Comparison of ENCODE assay signal across 26 cellular contexts in the genomic region with DNA sequence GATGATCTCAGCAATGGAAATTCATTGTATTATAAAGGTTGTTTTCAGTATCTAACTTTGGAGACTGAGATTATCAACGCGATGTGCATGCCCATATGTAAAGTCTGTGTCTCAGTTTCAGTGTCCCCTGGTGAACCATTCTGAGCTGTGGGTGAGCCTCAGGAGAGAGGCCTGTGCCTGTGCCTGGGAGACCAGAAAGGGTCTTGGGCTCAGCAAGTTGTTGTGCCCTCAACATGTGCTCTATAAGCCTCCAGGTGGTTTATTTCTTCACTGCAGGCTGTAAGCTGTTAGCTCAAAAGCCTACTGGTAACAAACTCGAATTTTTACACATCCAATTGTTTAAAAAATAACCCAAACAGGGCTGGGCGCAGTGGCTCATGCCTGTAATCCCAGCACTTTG.
DNase-seq lines count a peak whose midpoint lies in the region; ATAC-seq and TF ChIP-seq lines count a peak whose summit lies in the region.
"Had no signal": no experiment of that assay in that cellular context is flagged by ENCODE, and none has a peak within 500 bp of the region (broad histone marks: within the 10 kb centered on the region; RNA-seq: fewer than 3 reads in every experiment).

No MANE protein-coding gene starts in this region.

- no peak overlapping the region for H3K9ac ChIP-seq in endodermal cell (ENCODE audit: extremely low read depth, low read length, poor library complexity, severe bottlenecking)

- H3K27me3 ChIP-seq in endodermal cell (ENCODE audit: control insufficient read depth, insufficient read depth, low read length, poor library complexity, severe bottlenecking), result no peaks in the 10 kb centered on the region
- H3K27me3 ChIP-seq: body of pancreas, MG63 had no signal

- peak; percentile 31; the same call in 2 of the 3 replicates for ATAC-seq in SK-N-SH treated with all-trans-retinoic acid at 6 μM for 48 hours
- ATAC-seq: body of pancreas, lower lobe of right lung, natural killer cell, WTC11 had no signal

- POLR2A ChIA-PET in activated CD4-positive, alpha-beta memory T cell treated with anti-CD3 and anti-CD28 coated beads for 36 hours (lab: Charles Lee), result no interaction called here
- POLR2A ChIA-PET in activated CD4-positive, alpha-beta memory T cell treated with anti-CD3 and anti-CD28 coated beads, Interleukin-2, amount 10 ng/mL, durations not matched to agents 7 days and 5 days (lab: Charles Lee), result no interaction called here

- H3K4me1 Mint-ChIP-seq in endodermal cell, result no peaks in the 10 kb centered on the region
- H3K4me1 Mint-ChIP-seq in activated CD4-positive, alpha-beta memory T cell treated with anti-CD3 and anti-CD28 coated beads for 36 hours (ENCODE audit: low read depth), result no peaks in the 10 kb centered on the region
- no peaks in the 10 kb centered on the region for H3K4me1 Mint-ChIP-seq in activated CD4-positive, alpha-beta memory T cell treated with anti-CD3 and anti-CD28 coated beads, Interleukin-2, amount 10 ng/mL, durations not matched to agents 7 days and 5 days
- H3K4me1 Mint-ChIP-seq: activated CD4-positive, alpha-beta T cell treated with anti-CD3 and anti-CD28 coated beads, Interleukin-2, amount 10 ng/mL, durations not matched to agents 7 days and 5 days; activated naive CD8-positive, alpha-beta T cell treated with anti-CD3 and anti-CD28 coated beads, Interleukin-2, amount 10 ng/mL, durations not matched to agents 7 days and 5 days; natural killer cell; WTC11 had no signal

- H3K4me3 ChIP-seq in endodermal cell (ENCODE audit: low read length), result no peak overlapping the region
- H3K4me3 ChIP-seq: body of pancreas, lower lobe of right lung, MG63 had no signal

- no peak overlapping the region for H3K4me3 Mint-ChIP-seq in endodermal cell
- no peak overlapping the region for H3K4me3 Mint-ChIP-seq in activated CD4-positive, alpha-beta memory T cell treated with anti-CD3 and anti-CD28 coated beads for 36 hours
- H3K4me3 Mint-ChIP-seq in activated CD4-positive, alpha-beta memory T cell treated with anti-CD3 and anti-CD28 coated beads, Interleukin-2, amount 10 ng/mL, durations not matched to agents 7 days and 5 days, result no peak overlapping the region
- H3K4me3 Mint-ChIP-seq: activated CD4-positive, alpha-beta T cell treated with anti-CD3 and anti-CD28 coated beads, Interleukin-2, amount 10 ng/mL, durations not matched to agents 7 days and 5 days; activated naive CD8-positive, alpha-beta T cell treated with anti-CD3 and anti-CD28 coated beads, Interleukin-2, amount 10 ng/mL, durations not matched to agents 7 days and 5 days; CD4-positive, alpha-beta T cell; natural killer cell; stimulated activated naive B cell treated with anti-CD40 and anti-IgM and Interleukin-4, amounts not matched to agents 10 μg/mL and 1 μg/mL and 100 μg/mL, for 72 hours; WTC11 had no signal

- H3K4me1 ChIP-seq in endodermal cell (ENCODE audit: control insufficient read depth, insufficient read depth, low read length), result no peaks in the 10 kb centered on the region
- H3K4me1 ChIP-seq: body of pancreas, lower lobe of right lung had no signal

- intact Hi-C loops in activated CD4-positive, alpha-beta memory T cell treated with anti-CD3 and anti-CD28 coated beads for 36 hours (cut with micrococcal nuclease), result no loop called here

- peak; percentile 12 for TF ChIP-seq CTCF in endodermal cell (conservative IDR thresholded peaks at IDR 0.05)

- H3K9me3 Mint-ChIP-seq in endodermal cell, result peaks cover 7% of the 10 kb centered on the region
- H3K9me3 Mint-ChIP-seq in activated CD4-positive, alpha-beta memory T cell treated with anti-CD3 and anti-CD28 coated beads for 36 hours, result no peaks in the 10 kb centered on the region
- no peaks in the 10 kb centered on the region for H3K9me3 Mint-ChIP-seq in activated CD4-positive, alpha-beta memory T cell treated with anti-CD3 and anti-CD28 coated beads, Interleukin-2, amount 10 ng/mL, durations not matched to agents 7 days and 5 days
- H3K9me3 Mint-ChIP-seq: activated CD4-positive, alpha-beta T cell treated with anti-CD3 and anti-CD28 coated beads, Interleukin-2, amount 10 ng/mL, durations not matched to agents 7 days and 5 days; activated naive CD8-positive, alpha-beta T cell treated with anti-CD3 and anti-CD28 coated beads, Interleukin-2, amount 10 ng/mL, durations not matched to agents 7 days and 5 days; CD4-positive, alpha-beta T cell; natural killer cell; stimulated activated naive B cell treated with anti-CD40 and anti-IgM and Interleukin-4, amounts not matched to agents 10 μg/mL and 1 μg/mL and 100 μg/mL, for 72 hours had no signal

- no peak overlapping the region for H3K27ac Mint-ChIP-seq in endodermal cell
- H3K27ac Mint-ChIP-seq in activated CD4-positive, alpha-beta memory T cell treated with anti-CD3 and anti-CD28 coated beads for 36 hours, result no peak overlapping the region
- H3K27ac Mint-ChIP-seq in activated CD4-positive, alpha-beta memory T cell treated with anti-CD3 and anti-CD28 coated beads, Interleukin-2, amount 10 ng/mL, durations not matched to agents 7 days and 5 days, result no peak overlapping the region
- H3K27ac Mint-ChIP-seq: activated CD4-positive, alpha-beta T cell treated with anti-CD3 and anti-CD28 coated beads, Interleukin-2, amount 10 ng/mL, durations not matched to agents 7 days and 5 days; activated naive CD8-positive, alpha-beta T cell treated with anti-CD3 and anti-CD28 coated beads, Interleukin-2, amount 10 ng/mL, durations not matched to agents 7 days and 5 days; CD4-positive, alpha-beta T cell; natural killer cell; stimulated activated naive B cell treated with anti-CD40 and anti-IgM and Interleukin-4, amounts not matched to agents 10 μg/mL and 1 μg/mL and 100 μg/mL, for 72 hours; WTC11 had no signal

- H3K27ac ChIP-seq in endodermal cell (ENCODE audit: low read depth, low read length), result no peak overlapping the region
- H3K27ac ChIP-seq: body of pancreas, lower lobe of right lung had no signal

- H3K36me3 ChIP-seq in endodermal cell (ENCODE audit: control insufficient read depth, insufficient read depth, low read length), result no peaks in the 10 kb centered on the region
- H3K36me3 ChIP-seq: lower lobe of right lung, MG63 had no signal

- no peaks in the 10 kb centered on the region for H3K9me3 ChIP-seq in endodermal cell (ENCODE audit: control insufficient read depth, low read length)
- H3K9me3 ChIP-seq: body of pancreas, lower lobe of right lung, MG63 had no signal

- H3K27me3 Mint-ChIP-seq in endodermal cell (ENCODE audit: insufficient read depth), result no peaks in the 10 kb centered on the region
- H3K27me3 Mint-ChIP-seq in activated CD4-positive, alpha-beta memory T cell treated with anti-CD3 and anti-CD28 coated beads for 36 hours, result peaks cover 1% of the 10 kb centered on the region
- H3K27me3 Mint-ChIP-seq in activated CD4-positive, alpha-beta memory T cell treated with anti-CD3 and anti-CD28 coated beads, Interleukin-2, amount 10 ng/mL, durations not matched to agents 7 days and 5 days, result peaks cover 7% of the 10 kb centered on the region
- H3K27me3 Mint-ChIP-seq: activated CD4-positive, alpha-beta T cell treated with anti-CD3 and anti-CD28 coated beads, Interleukin-2, amount 10 ng/mL, durations not matched to agents 7 days and 5 days; CD4-positive, alpha-beta T cell; stimulated activated naive B cell treated with anti-CD40 and anti-IgM and Interleukin-4, amounts not matched to agents 10 μg/mL and 1 μg/mL and 100 μg/mL, for 72 hours had no signal

- CTCF ChIA-PET in activated CD4-positive, alpha-beta memory T cell treated with anti-CD3 and anti-CD28 coated beads for 36 hours (lab: Charles Lee), result no interaction called here
- CTCF ChIA-PET in activated CD4-positive, alpha-beta memory T cell treated with anti-CD3 and anti-CD28 coated beads, Interleukin-2, amount 10 ng/mL, durations not matched to agents 7 days and 5 days (lab: Charles Lee), result no interaction called here

- WGBS in endodermal cell (ENCODE audit: insufficient coverage in 1 of 2, insufficient read length in 1 of 2), 2 experiments, result 84 to 100% methylated on average over 4 of the region's 4 CpGs

- DNase-seq in H4 (ENCODE audit: low spot score) (peak; percentile 32), endodermal cell (peak; percentile 22), OCI-M1 (lab: John Stamatoyannopoulos, UW) (no peak), NCI-H187 treated with DMSO at 0.1 percent for 48 hours (lab: John Stamatoyannopoulos, UW) (no peak)
- DNase-seq in activated CD4-positive, alpha-beta memory T cell treated with anti-CD3 and anti-CD28 coated beads for 36 hours, result no peak
- no peak for DNase-seq in activated CD4-positive, alpha-beta memory T cell treated with anti-CD3 and anti-CD28 coated beads, Interleukin-2, amount 10 ng/mL, durations not matched to agents 7 days and 5 days
- DNase-seq: activated CD4-positive, alpha-beta T cell treated with anti-CD3 and anti-CD28 coated beads, Interleukin-2, amount 10 ng/mL, durations not matched to agents 7 days and 5 days; activated gamma-delta T cell treated with Interleukin-2 at 50 U/mL for 16 hours; activated naive CD8-positive, alpha-beta T cell treated with anti-CD3 and anti-CD28 coated beads, Interleukin-2, amount 10 ng/mL, durations not matched to agents 7 days and 5 days; activated T-cell treated with anti-CD3 and anti-CD28 coated beads, Interleukin-2, amount 50 U/mL, for 48 hours; body of pancreas; CD4-positive, alpha-beta T cell; hippocampal formation; KBM-7; lower lobe of right lung; MG63; natural killer cell; NCI-H2081; NCI-H526; occipital lobe; SIG-M5; stimulated activated naive B cell treated with anti-CD40 and anti-IgM and Interleukin-4, amounts not matched to agents 10 μg/mL and 1 μg/mL and 100 μg/mL, for 72 hours; substantia nigra; T1000 had no signal

- no peaks in the 10 kb centered on the region for H3K36me3 Mint-ChIP-seq in endodermal cell (ENCODE audit: low read depth)
- H3K36me3 Mint-ChIP-seq in activated CD4-positive, alpha-beta memory T cell treated with anti-CD3 and anti-CD28 coated beads for 36 hours, result no peaks in the 10 kb centered on the region
- H3K36me3 Mint-ChIP-seq in activated CD4-positive, alpha-beta memory T cell treated with anti-CD3 and anti-CD28 coated beads, Interleukin-2, amount 10 ng/mL, durations not matched to agents 7 days and 5 days (ENCODE audit: low read depth), result no peaks in the 10 kb centered on the region
- H3K36me3 Mint-ChIP-seq: activated naive CD8-positive, alpha-beta T cell treated with anti-CD3 and anti-CD28 coated beads, Interleukin-2, amount 10 ng/mL, durations not matched to agents 7 days and 5 days; natural killer cell; stimulated activated naive B cell treated with anti-CD40 and anti-IgM and Interleukin-4, amounts not matched to agents 10 μg/mL and 1 μg/mL and 100 μg/mL, for 72 hours; WTC11 had no signal

TF ChIP-seq in SK-N-SH treated with all-trans-retinoic acid at 6 μM for 48 hours, 23 proteins besides CTCF, POLR2A, EP300 and RAD21 (continues in another document):
- TF ChIP-seq BACH2 (CRISPR knock-in tag; IDR thresholded peaks at IDR 0.05; ENCODE audit: borderline replicate concordance), result no peak
- no peak for TF ChIP-seq ZNF70 (CRISPR knock-in tag; IDR thresholded peaks at IDR 0.05)
- no peak for TF ChIP-seq PPARA (CRISPR knock-in tag; IDR thresholded peaks at IDR 0.05; ENCODE audit: borderline replicate concordance)
- no peak for TF ChIP-seq SNAI2 (CRISPR knock-in tag; IDR thresholded peaks at IDR 0.05)

Comparison
In these comparisons a context has a peak if more than half of its experiments do, and no peak if none do; other contexts are left out.
1. DNase-seq: peak in H4 (single experiment) and endodermal cell (single experiment); none in OCI-M1 (single experiment), activated CD4-positive, alpha-beta memory T cell treated with anti-CD3 and anti-CD28 coated beads for 36 hours (single experiment), activated CD4-positive, alpha-beta memory T cell treated with anti-CD3 and anti-CD28 coated beads, Interleukin-2, amount 10 ng/mL, durations not matched to agents 7 days and 5 days (single experiment) and NCI-H187 treated with DMSO at 0.1 percent for 48 hours (single experiment).